In the genomic region with DNA sequence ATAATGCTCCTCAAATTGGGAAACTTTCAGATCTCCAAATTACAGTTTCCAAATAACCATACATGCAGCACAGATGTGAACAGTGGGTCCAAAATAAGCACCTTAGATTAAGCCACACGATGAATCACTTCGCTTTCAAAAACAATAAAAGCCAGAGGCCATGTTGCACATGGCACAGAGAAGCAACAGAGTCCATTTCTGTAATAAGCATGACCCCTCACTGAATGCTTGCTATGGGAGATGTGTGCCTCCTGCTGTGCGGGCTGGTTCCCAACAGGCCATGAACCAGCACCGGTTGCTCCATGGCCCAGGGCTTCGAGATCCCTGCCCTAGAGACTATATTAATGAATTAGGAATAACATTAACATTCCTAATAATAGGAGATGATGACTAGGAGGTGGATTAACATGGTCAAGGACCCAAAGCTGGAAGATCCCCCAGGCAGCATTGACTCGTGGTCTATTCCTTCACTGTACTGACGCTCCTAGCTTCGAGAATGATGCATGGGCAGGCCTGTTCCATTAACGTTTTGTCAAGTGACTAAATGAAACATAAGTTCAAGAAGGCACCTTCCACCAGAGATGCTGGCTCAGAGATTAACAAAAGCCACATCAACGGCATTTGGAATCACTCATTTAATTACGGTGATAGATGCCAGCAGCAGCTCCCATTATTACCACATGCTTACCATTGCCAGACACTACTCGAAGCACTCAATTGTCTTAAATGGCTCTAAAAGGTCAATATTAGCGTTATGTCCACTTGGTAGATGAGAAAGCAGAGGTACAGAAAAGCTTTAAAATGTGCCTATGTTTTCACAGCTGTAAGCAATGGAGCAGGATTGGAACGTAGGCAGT, we compare ENCODE assay signal across 23 cellular contexts.
"Had no signal": no experiment of that assay in that cellular context is flagged by ENCODE, and none has a peak within 500 bp of the region (broad histone marks: within the 10 kb centered on the region; RNA-seq: fewer than 3 reads in every experiment).

No MANE protein-coding gene starts in this region.

- H3K4me3 ChIP-seq: cardiac muscle cell, colonic mucosa, lower lobe of right lung, mucosa of descending colon, suprapubic skin, upper lobe of left lung had no signal

- H3K4me1 Mint-ChIP-seq: immature natural killer cell; naive thymus-derived CD8-positive, alpha-beta T cell had no signal

- ATAC-seq: activated naive CD4-positive, alpha-beta T cell treated with anti-CD3 and anti-CD28 coated beads, Interleukin-2, amount 50 U/mL, for 72 hours; effector memory CD8-positive, alpha-beta T cell; foreskin keratinocyte; left cardiac atrium; lower lobe of right lung; mucosa of descending colon; naive thymus-derived CD8-positive, alpha-beta T cell; right cardiac atrium had no signal

- H3K36me3 ChIP-seq: cardiac muscle cell, colonic mucosa, lower lobe of right lung, neutrophil, suprapubic skin, upper lobe of left lung had no signal

- H3K27me3 Mint-ChIP-seq: effector memory CD8-positive, alpha-beta T cell; naive thymus-derived CD8-positive, alpha-beta T cell had no signal

- H3K9me3 Mint-ChIP-seq: activated naive CD4-positive, alpha-beta T cell treated with anti-CD3 and anti-CD28 coated beads, Interleukin-2, amount 50 U/mL, for 72 hours; effector memory CD8-positive, alpha-beta T cell; immature natural killer cell had no signal

- H3K27ac ChIP-seq: cardiac muscle cell, colonic mucosa, foreskin keratinocyte, lower lobe of right lung, neutrophil, suprapubic skin, upper lobe of left lung had no signal

- H3K27ac Mint-ChIP-seq: activated naive CD4-positive, alpha-beta T cell treated with anti-CD3 and anti-CD28 coated beads, Interleukin-2, amount 50 U/mL, for 72 hours; effector memory CD8-positive, alpha-beta T cell; immature natural killer cell; naive thymus-derived CD8-positive, alpha-beta T cell had no signal

- H3K9me3 ChIP-seq: colonic mucosa, lower lobe of right lung, mucosa of descending colon, neutrophil, suprapubic skin, upper lobe of left lung had no signal

- H3K4me3 Mint-ChIP-seq: effector memory CD8-positive, alpha-beta T cell; immature natural killer cell; naive thymus-derived CD8-positive, alpha-beta T cell had no signal

- H3K27me3 ChIP-seq: cardiac muscle cell, colonic mucosa, foreskin keratinocyte, neutrophil, suprapubic skin, upper lobe of left lung had no signal

- H3K4me1 ChIP-seq: colonic mucosa, foreskin keratinocyte, lower lobe of right lung, suprapubic skin, upper lobe of left lung had no signal

- H3K36me3 Mint-ChIP-seq: activated naive CD4-positive, alpha-beta T cell treated with anti-CD3 and anti-CD28 coated beads, Interleukin-2, amount 50 U/mL, for 72 hours; immature natural killer cell had no signal

- DNase-seq: activated CD4-positive, alpha-beta T cell treated with anti-CD3 and anti-CD28 coated beads, Interleukin-2, amount 50 U/mL, for 4 hours; activated CD4-positive, CD25-positive, alpha-beta regulatory T cell treated with anti-CD3 and anti-CD28 coated beads, Interleukin-2, amount 50 U/mL, for 72 hours; activated effector memory CD4-positive, alpha-beta T cell treated with Interleukin-2 at 50 U/mL for 16 hours; activated T-cell treated with anti-CD3 and anti-CD28 coated beads, Interleukin-2, amount 50 U/mL, for 1 hour; amygdala; colonic mucosa; effector memory CD8-positive, alpha-beta T cell; erythroblast; foreskin keratinocyte; immature natural killer cell; left cardiac atrium; lower lobe of right lung; mucosa of descending colon; naive thymus-derived CD8-positive, alpha-beta T cell; posterior cingulate gyrus; right cardiac atrium; stimulated activated CD4-positive, alpha-beta T cell treated with anti-CD3 and anti-CD28 coated beads, Interleukin-2, amount 100 ng/mL, for 24 hours; stimulated activated naive CD4-positive, alpha-beta T cell treated with Interleukin-2 at 50 U/mL for 16 hours; upper lobe of left lung had no signal
